18 cellular contexts compared by ENCODE assay signal in genomic region chr2:166042768-166043390, GRCh38.
"Had no signal": no experiment of that assay in that cellular context is flagged by ENCODE, and none has a peak within 500 bp of the region (broad histone marks: within the 10 kb centered on the region; RNA-seq: fewer than 3 reads in every experiment).

No MANE protein-coding gene starts in this region.

- H3K4me1 ChIP-seq: body of pancreas, transverse colon, vagina had no signal

- H3K27me3 ChIP-seq: body of pancreas, transverse colon, vagina had no signal

- DNase-seq: activated B cell treated with CpG ODN at 0.5 μM for 24 hours; activated CD4-positive, alpha-beta T cell treated with anti-CD3 and anti-CD28 coated beads for 48 hours; activated CD8-positive, alpha-beta T cell treated with anti-CD3 and anti-CD28 coated beads for 36 hours; activated effector memory CD4-positive, alpha-beta T cell treated with Interleukin-2 at 50 U/mL for 16 hours; activated T-cell treated with anti-CD3 and anti-CD28 coated beads, Interleukin-2, amount 50 U/mL, for 4 hours; amygdala; body of pancreas; effector CD8-positive, alpha-beta T cell; hippocampal formation; retina; small intestine; stimulated activated CD4-positive, alpha-beta T cell treated with anti-CD3 and anti-CD28 coated beads, Interleukin-4, amount 100 ng/mL, for 4 hours; stimulated activated CD8-positive, alpha-beta memory T cell treated with anti-CD3 and anti-CD28 coated beads, Interleukin-4, amount 100 ng/mL, for 48 hours; stimulated activated naive CD8-positive, alpha-beta T cell treated with anti-CD3 and anti-CD28 coated beads, Interleukin-15, Interleukin-2, amounts not matched to agents 100 U/mL and 50 U/mL, for 24 hours; T-helper 17 cell; transverse colon had no signal

- H3K4me3 ChIP-seq: body of pancreas, transverse colon, vagina had no signal

- ATAC-seq: activated CD8-positive, alpha-beta T cell treated with anti-CD3 and anti-CD28 coated beads for 36 hours; activated T-cell treated with anti-CD3 and anti-CD28 coated beads, Interleukin-2, amount 50 U/mL, for 4 hours; body of pancreas; natural killer cell treated with Interleukin-12 subunit alpha and Interleukin-12 subunit beta and Interleukin-15 and Interleukin-18, amount 100 ng/mL, for 72 hours; stimulated activated naive CD8-positive, alpha-beta T cell treated with anti-CD3 and anti-CD28 coated beads, Interleukin-15, Interleukin-2, amounts not matched to agents 100 U/mL and 50 U/mL, for 24 hours; T-helper 17 cell had no signal

- H3K9me3 ChIP-seq: body of pancreas, transverse colon, vagina had no signal

- H3K36me3 ChIP-seq: transverse colon, vagina had no signal

- H3K27ac ChIP-seq: body of pancreas, transverse colon, vagina had no signal
